ENCODE assay signal across 33 cellular contexts in the genomic region with DNA sequence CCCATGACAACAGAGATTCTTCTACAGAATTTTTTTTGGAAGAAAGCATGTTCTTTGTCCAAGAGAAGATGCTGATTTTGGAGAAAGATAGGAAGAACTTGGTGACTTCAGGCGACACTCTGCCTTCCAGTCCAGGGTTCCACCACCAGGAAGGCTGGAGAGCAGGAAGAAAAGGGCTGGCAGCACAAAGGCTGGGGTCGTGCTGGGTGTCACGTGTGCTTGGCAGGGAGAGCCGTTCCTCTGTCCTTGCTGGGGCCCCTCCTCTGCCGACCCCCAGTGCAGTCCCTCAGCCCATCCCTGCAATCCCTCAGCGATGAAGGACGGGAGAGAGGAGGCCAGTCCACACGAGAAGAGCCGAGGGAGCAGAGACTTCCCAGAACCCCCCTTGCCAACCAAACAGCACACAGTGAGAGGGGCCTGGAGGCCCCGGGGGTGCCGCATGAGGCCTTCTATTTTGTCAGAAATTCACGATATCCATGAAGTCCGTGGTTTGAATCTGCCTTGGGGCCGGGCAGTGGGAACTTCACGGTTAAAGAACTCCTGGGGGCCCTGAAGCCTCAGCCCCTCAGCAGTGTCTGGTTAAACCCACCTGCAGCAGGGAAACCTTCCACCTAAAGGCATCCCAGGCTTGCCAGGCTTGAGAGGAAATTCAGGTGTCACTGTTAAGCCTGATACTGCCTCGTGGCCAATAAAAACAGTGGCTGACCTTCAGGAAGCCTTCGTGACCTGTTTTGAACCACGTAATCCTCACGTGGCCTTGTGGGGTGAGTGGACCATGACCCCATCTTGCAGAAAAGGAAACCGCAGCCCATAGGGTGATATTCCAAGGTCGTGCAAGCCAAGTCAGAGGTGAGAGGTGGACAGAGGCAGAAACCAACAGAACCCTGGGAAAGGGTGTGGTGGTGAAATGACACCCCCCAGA. TPM values are rescaled to one million over a fixed set of nuclear protein-coding genes. Genes with fewer than 3 reads are reported as not detected.
DNase-seq lines count a peak whose midpoint lies in the region; ATAC-seq and TF ChIP-seq lines count a peak whose summit lies in the region.
"Had no signal": no experiment of that assay in that cellular context is flagged by ENCODE, and none has a peak within 500 bp of the region (broad histone marks: within the 10 kb centered on the region; RNA-seq: fewer than 3 reads in every experiment).

No MANE protein-coding gene starts in this region.

- peaks cover 2% of the 10 kb centered on the region; the same call in 1 of the 3 replicates for H3K9me3 Mint-ChIP-seq in GM23338
- H3K9me3 Mint-ChIP-seq in endodermal cell: no peaks in the 10 kb centered on the region
- H3K9me3 Mint-ChIP-seq: effector memory CD8-positive, alpha-beta T cell had no signal

- no peaks in the 10 kb centered on the region for H3K9me2 ChIP-seq in GM23338 (ENCODE audit: insufficient read depth)

- H3K4me1 ChIP-seq in GM23338 (ENCODE audit: insufficient read depth): peaks cover 45% of the 10 kb centered on the region
- peaks cover 3% of the 10 kb centered on the region for H3K4me1 ChIP-seq in endodermal cell (ENCODE audit: control insufficient read depth, insufficient read depth, low read length)
- H3K4me1 ChIP-seq: HAP-1, sigmoid colon, tibial artery had no signal

- H3K36me3 ChIP-seq in GM23338 (ENCODE audit: insufficient read depth): no peaks in the 10 kb centered on the region
- H3K36me3 ChIP-seq in endodermal cell (ENCODE audit: control insufficient read depth, insufficient read depth, low read length): no peaks in the 10 kb centered on the region
- H3K36me3 ChIP-seq: HAP-1, sigmoid colon, tibial artery had no signal

- no peak overlapping the region for H3K4me3 Mint-ChIP-seq in GM23338
- no peak overlapping the region for H3K4me3 Mint-ChIP-seq in endodermal cell
- H3K4me3 Mint-ChIP-seq: CD4-positive, CD25-positive, alpha-beta regulatory T cell; effector memory CD8-positive, alpha-beta T cell; T-helper 17 cell had no signal

- H3K27ac ChIP-seq in GM23338 (ENCODE audit: low read depth): no peak overlapping the region
- no peak overlapping the region for H3K27ac ChIP-seq in endodermal cell (ENCODE audit: low read depth, low read length)
- H3K27ac ChIP-seq: sigmoid colon, SK-N-MC, tibial artery had no signal

- H3K4me3 ChIP-seq in GM23338: no peak overlapping the region
- H3K4me3 ChIP-seq in endodermal cell (ENCODE audit: low read length): no peak overlapping the region
- H3K4me3 ChIP-seq: HAP-1, sigmoid colon, SK-N-MC, tibial artery had no signal

- H3K4me1 Mint-ChIP-seq in GM23338 (peaks cover 79% of the 10 kb centered on the region), endodermal cell (peaks cover 62% of the 10 kb centered on the region)

- H3K36me3 Mint-ChIP-seq in GM23338 (ENCODE audit: low read depth): no peaks in the 10 kb centered on the region
- no peaks in the 10 kb centered on the region for H3K36me3 Mint-ChIP-seq in endodermal cell (ENCODE audit: low read depth)
- H3K36me3 Mint-ChIP-seq: CD4-positive, CD25-positive, alpha-beta regulatory T cell had no signal

- TF ChIP-seq CTCF in GM23338 (conservative IDR thresholded peaks at IDR 0.05; ENCODE audit: low read depth in 2 of 2): no peak
- TF ChIP-seq CTCF in endodermal cell (conservative IDR thresholded peaks at IDR 0.05): peak; percentile 11

- DNase-seq in activated CD4-positive, CD25-positive, alpha-beta regulatory T cell treated with anti-CD3 and anti-CD28 coated beads, Interleukin-2, amount 50 U/mL, for 72 hours: peak; percentile 12
- DNase-seq in GM23338 (ENCODE audit: low spot score): no peak
- peak; percentile 53 for DNase-seq in endodermal cell
- peak; percentile 48 for DNase-seq in retina
- DNase-seq in NCI-H510A (lab: John Stamatoyannopoulos, UW): no peak
- DNase-seq in HUDEP-2 (lab: John Stamatoyannopoulos, UW; ENCODE audit: unreplicated experiment in 76 of 76): no peak
- DNase-seq in NCI-H187 (lab: John Stamatoyannopoulos, UW): no peak
- DNase-seq: 8988T; activated CD4-positive, alpha-beta T cell treated with anti-CD3 and anti-CD28 coated beads for 4 hours; activated naive CD4-positive, alpha-beta T cell; activated T-cell treated with anti-CD3 and anti-CD28 coated beads, Interleukin-2, amount 50 U/mL, for 48 hours; CD4-positive, CD25-positive, alpha-beta regulatory T cell; central memory CD4-positive, alpha-beta T cell; effector memory CD8-positive, alpha-beta T cell; erythroblast; glutamatergic neuron; Karpas-422; left colon; mammary epithelial cell; NCI-H2029 treated with DMSO at 0.1 percent for 48 hours; NCI-H526; NK-92 treated with Interleukin-12 subunit alpha and Interleukin-12 subunit beta, amount 100 ng/mL, for 24 hours; sigmoid colon; stimulated activated CD4-positive, alpha-beta T cell treated with anti-CD3 and anti-CD28 coated beads, Interleukin-4, amount 100 ng/mL, for 1 hour; T-helper 17 cell had no signal

- WGBS in endodermal cell (ENCODE audit: insufficient coverage in 1 of 2, insufficient read length in 1 of 2), 2 experiments: 82 to 85% methylated on average over 12 to 21 of the region's 21 CpGs

- H3K9me3 ChIP-seq in endodermal cell (ENCODE audit: control insufficient read depth, low read length): no peaks in the 10 kb centered on the region
- H3K9me3 ChIP-seq: HAP-1, sigmoid colon, tibial artery had no signal

- no peaks in the 10 kb centered on the region for H3K79me2 ChIP-seq in GM23338 (replicated peaks; ENCODE audit: insufficient read depth)

- H3K27me3 Mint-ChIP-seq in GM23338 (ENCODE audit: insufficient read depth, low read depth, poor library complexity): peaks cover 26% of the 10 kb centered on the region
- H3K27me3 Mint-ChIP-seq in endodermal cell (ENCODE audit: insufficient read depth): peaks cover 42% of the 10 kb centered on the region

- H4K20me1 ChIP-seq in GM23338 (replicated peaks; ENCODE audit: insufficient read depth): no peaks in the 10 kb centered on the region

- H3K27me3 ChIP-seq in GM23338 (ENCODE audit: insufficient read depth): peaks cover 5% of the 10 kb centered on the region; the same call in 1 of the 2 replicates
- peaks cover 14% of the 10 kb centered on the region for H3K27me3 ChIP-seq in endodermal cell (ENCODE audit: control insufficient read depth, insufficient read depth, low read length, poor library complexity, severe bottlenecking)

- ATAC-seq in activated CD4-positive, CD25-positive, alpha-beta regulatory T cell treated with anti-CD3 and anti-CD28 coated beads, Interleukin-2, amount 50 U/mL, for 24 hours: no peak
- no peak for ATAC-seq in GM23338
- ATAC-seq: effector memory CD8-positive, alpha-beta T cell; left colon; T-helper 17 cell had no signal

- 0 out of 2 replicates have a peak overlapping the region, but pooled peaks have one; percentile 23 for H3K27ac Mint-ChIP-seq in GM23338
- no peak overlapping the region for H3K27ac Mint-ChIP-seq in endodermal cell
- H3K27ac Mint-ChIP-seq: effector memory CD8-positive, alpha-beta T cell; progenitor cell of endocrine pancreas; T-helper 17 cell had no signal

- H2AFZ ChIP-seq in GM23338: peak overlapping the region; percentile 43; the same call in 1 of the 2 replicates

- H3F3A ChIP-seq in GM23338 (replicated peaks; ENCODE audit: low read depth): 0 out of 2 replicates have a peak, but pooled peaks cover 3% of the 10 kb centered on the region

- no peak overlapping the region for H3K9ac ChIP-seq in endodermal cell (ENCODE audit: extremely low read depth, low read length, poor library complexity, severe bottlenecking)

- no peak overlapping the region for H3K4me2 ChIP-seq in GM23338

TF ChIP-seq in GM23338, 12 proteins besides CTCF, POLR2A, EP300 and RAD21 (continues in another document):
- TF ChIP-seq ZNF114 (CRISPR knock-in tag; IDR thresholded peaks at IDR 0.05) (no peak), NANOG (IDR thresholded peaks at IDR 0.05; ENCODE audit: borderline replicate concordance) (no peak), CREB1 (CRISPR knock-in tag; IDR thresholded peaks at IDR 0.05; ENCODE audit: low read depth) (no peak), EZH2 (IDR thresholded peaks at IDR 0.05; ENCODE audit: low read depth, unreplicated experiment) (no peak), JUNB (IDR thresholded peaks at IDR 0.05; ENCODE audit: unreplicated experiment) (no peak), ZNF331 (CRISPR knock-in tag; IDR thresholded peaks at IDR 0.05; ENCODE audit: low read depth) (no peak), POLR2AphosphoS5 (IDR thresholded peaks at IDR 0.05; ENCODE audit: low read depth) (no peak)

RNA-seq across cellular contexts. Expression of a gene that starts 3.4 kb away (rescaled TPM):
- not detected in 2 replicates for total RNA-seq in GM23338 (2014; rRNA removed; shearing (Covaris generic))
- polyA plus RNA-seq in GM23338 (2016; fragmentation: Nextera tagmentation; extraction: Ambion mirVana): not detected in 2 replicates
- not detected for total RNA-seq in endodermal cell
- not detected for polyA plus RNA-seq in endodermal cell (2013, experiment 1 of 2)
- polyA plus RNA-seq in endodermal cell (2013, experiment 2 of 2): not detected
- total RNA-seq: CD4-positive, CD25-positive, alpha-beta regulatory T cell; Daoy; fibroblast of villous mesenchyme; left colon; mammary epithelial cell; progenitor cell of endocrine pancreas; sigmoid colon; T-helper 17 cell had no signal
- polyA plus RNA-seq: adipose tissue; CD4-positive, CD25-positive, alpha-beta regulatory T cell; mammary epithelial cell; sigmoid colon had no signal

RNA-seq across cellular contexts. Expression of a gene that starts 11.0 kb away (rescaled TPM):
- total RNA-seq in GM23338 (2014; rRNA removed; shearing (Covaris generic)): 0.35 TPM in 1 of 2 replicates, not detected in the other
- polyA plus RNA-seq in GM23338 (2016; fragmentation: Nextera tagmentation; extraction: Ambion mirVana): 0.45 and 0.92 TPM in 2 replicates
- 1 to 10 TPM; 1.5 to 6.0 TPM for total RNA-seq in endodermal cell
- 0.32 TPM for polyA plus RNA-seq in endodermal cell (2013, experiment 1 of 2)
- 0.29 TPM for polyA plus RNA-seq in endodermal cell (2013, experiment 2 of 2)
- total RNA-seq: CD4-positive, CD25-positive, alpha-beta regulatory T cell; Daoy; fibroblast of villous mesenchyme; mammary epithelial cell; progenitor cell of endocrine pancreas; sigmoid colon; T-helper 17 cell had no signal
- polyA plus RNA-seq: mammary epithelial cell had no signal

RNA-seq across cellular contexts. Expression of a gene that starts 18.4 kb away (rescaled TPM):
- total RNA-seq in GM23338 (2014; rRNA removed; shearing (Covaris generic)): not detected in 2 replicates
- polyA plus RNA-seq in GM23338 (2016; fragmentation: Nextera tagmentation; extraction: Ambion mirVana): not detected in 2 replicates
- total RNA-seq in endodermal cell: not detected
- polyA plus RNA-seq in endodermal cell (2013, experiment 1 of 2): not detected
- polyA plus RNA-seq in endodermal cell (2013, experiment 2 of 2): not detected
- total RNA-seq: CD4-positive, CD25-positive, alpha-beta regulatory T cell; Daoy; fibroblast of villous mesenchyme; left colon; mammary epithelial cell; progenitor cell of endocrine pancreas; sigmoid colon; T-helper 17 cell had no signal
- polyA plus RNA-seq: adipose tissue; CD4-positive, CD25-positive, alpha-beta regulatory T cell; mammary epithelial cell; sigmoid colon had no signal

RNA-seq across cellular contexts. Expression of a gene that starts 33.6 kb away (rescaled TPM):
- total RNA-seq in GM23338 (2014; rRNA removed; shearing (Covaris generic)): not detected in 2 replicates
- not detected in 2 replicates for polyA plus RNA-seq in GM23338 (2016; fragmentation: Nextera tagmentation; extraction: Ambion mirVana)
- total RNA-seq in endodermal cell: not detected
- not detected for polyA plus RNA-seq in endodermal cell (2013, experiment 1 of 2)
- not detected for polyA plus RNA-seq in endodermal cell (2013, experiment 2 of 2)
- total RNA-seq: CD4-positive, CD25-positive, alpha-beta regulatory T cell; Daoy; fibroblast of villous mesenchyme; left colon; mammary epithelial cell; progenitor cell of endocrine pancreas; sigmoid colon; T-helper 17 cell had no signal
- polyA plus RNA-seq: CD4-positive, CD25-positive, alpha-beta regulatory T cell; mammary epithelial cell; sigmoid colon had no signal

RNA-seq across cellular contexts. Expression of a gene that starts 42.6 kb away (rescaled TPM):
- total RNA-seq in GM23338 (2014; rRNA removed; shearing (Covaris generic)): not detected in 2 replicates
- not detected in 2 replicates for polyA plus RNA-seq in GM23338 (2016; fragmentation: Nextera tagmentation; extraction: Ambion mirVana)
- not detected for total RNA-seq in endodermal cell
- polyA plus RNA-seq in endodermal cell (2013, experiment 1 of 2): not detected
- not detected for polyA plus RNA-seq in endodermal cell (2013, experiment 2 of 2)
- total RNA-seq: CD4-positive, CD25-positive, alpha-beta regulatory T cell; Daoy; fibroblast of villous mesenchyme; left colon; mammary epithelial cell; progenitor cell of endocrine pancreas; sigmoid colon; T-helper 17 cell had no signal
- polyA plus RNA-seq: adipose tissue; CD4-positive, CD25-positive, alpha-beta regulatory T cell; mammary epithelial cell; sigmoid colon had no signal

Comparison
In these comparisons a context has a peak if more than half of its experiments do, and no peak if none do; other contexts are left out.
1. DNase-seq: peak in activated CD4-positive, CD25-positive, alpha-beta regulatory T cell treated with anti-CD3 and anti-CD28 coated beads, Interleukin-2, amount 50 U/mL, for 72 hours (single experiment), endodermal cell (single experiment) and retina (single experiment); none in GM23338 (single experiment), NCI-H510A (single experiment), HUDEP-2 (0 of 76) and NCI-H187 (0 of 2).